Comparison of ENCODE assay signal across 8 cellular contexts in genomic region chr2:190679813-190680591, GRCh38. TPM values are rescaled to one million over a fixed set of nuclear protein-coding genes. Genes with fewer than 3 reads are reported as not detected.
DNase-seq lines count a peak whose midpoint lies in the region; ATAC-seq and TF ChIP-seq lines count a peak whose summit lies in the region.

No MANE protein-coding gene starts in this region.

- POLR2A ChIA-PET in BJ (lab: Charles Lee) = no interaction called here
- POLR2A ChIA-PET in PC-9 (lab: Charles Lee; ENCODE audit: unreplicated experiment) = no interaction called here

- no peak overlapping the region for H3K4me2 ChIP-seq in PC-9

- no peaks in the 10 kb centered on the region for H3K9me2 ChIP-seq in PC-9 (ENCODE audit: insufficient read depth)

- no peak overlapping the region for H2AFZ ChIP-seq in PC-9

- no peak for TF ChIP-seq POLR2A in spleen (IDR thresholded peaks at IDR 0.05)

- peak; percentile 42 for TF ChIP-seq CTCF in BJ (IDR thresholded peaks at IDR 0.05; ENCODE audit: insufficient read depth, low read depth, low read length)
- peak; percentile 31; the same call in 1 of the 2 replicates for TF ChIP-seq CTCF in PC-9 (conservative IDR thresholded peaks at IDR 0.05)
- peak in 9 of 11 experiments; percentile 32 to 69 (median 63) for TF ChIP-seq CTCF in spleen (IDR thresholded peaks at IDR 0.05 in 8 of 11, conservative IDR thresholded peaks at IDR 0.05 in 3 of 11)

- H3K36me3 ChIP-seq in BJ (ENCODE audit: control insufficient read depth, insufficient read depth, low read length) = no peaks in the 10 kb centered on the region; the same call in 1 of the 2 replicates
- no peaks in the 10 kb centered on the region for H3K36me3 ChIP-seq in PC-9 (ENCODE audit: low read depth)
- H3K36me3 ChIP-seq in spleen = peaks cover 0 to 28% (median under 1%) of the 10 kb centered on the region in 6 donors

- H3K9me3 ChIP-seq in PC-9 (ENCODE audit: insufficient read depth, low read depth) (no peaks in the 10 kb centered on the region), spleen (no peaks in the 10 kb centered on the region)

- no peaks in the 10 kb centered on the region for H4K20me1 ChIP-seq in PC-9 (ENCODE audit: insufficient read depth)

- DNase-seq in BJ (ENCODE audit: low read depth) (no peak), PC-9 (peak in 1 of 2 experiments; percentile 18), left ventricle myocardium superior (peak; percentile 58), spleen (peak; percentile 82), amniotic stem cell (lab: John Stamatoyannopoulos, UW) (no peak)
- peak; percentile 53 for DNase-seq in activated naive CD4-positive, alpha-beta T cell treated with Interleukin-2 at 50 U/mL for 16 hours

- no peaks in the 10 kb centered on the region for H3K27me3 ChIP-seq in BJ (ENCODE audit: control insufficient read depth, insufficient read depth, low read length)
- no peaks in the 10 kb centered on the region for H3K27me3 ChIP-seq in PC-9 (ENCODE audit: insufficient read depth, low read depth)
- H3K27me3 ChIP-seq in spleen (replicated peaks in 1 of 7) = no peaks in the 10 kb centered on the region

- H3K27ac ChIP-seq in PC-9 = no peak overlapping the region
- peak overlapping the region in 3 of 8 donors; percentile 15 to 42 (median 30) for H3K27ac ChIP-seq in spleen

- ATAC-seq in GM18907 (IDR thresholded peaks at IDR 0.05; ENCODE audit: unreplicated experiment) (peak; percentile 47), HG03064 (IDR thresholded peaks at IDR 0.05; ENCODE audit: low read depth, unreplicated experiment) (peak; percentile 42), left ventricle myocardium superior (peak; percentile 72)

- H3K4me3 ChIP-seq in BJ (ENCODE audit: low read depth, low read length) = no peak overlapping the region
- H3K4me3 ChIP-seq in PC-9 = no peak overlapping the region
- no peak overlapping the region for H3K4me3 ChIP-seq in spleen

- WGBS in spleen, 5 donors = 76 to 84% (median 82%) methylated on average over 12 of the region's 12 CpGs

- intact Hi-C loops in PC-9 (cut with micrococcal nuclease; ENCODE audit: unreplicated experiment) = no loop called here
- intact Hi-C loops in left ventricle myocardium superior (cut with micrococcal nuclease) = no loop called here
- intact Hi-C loops in spleen (cut with DNase I; ENCODE audit: low total_unique reads) = no loop called here

- no peaks in the 10 kb centered on the region; the same call in 1 of the 2 replicates for H3F3A ChIP-seq in PC-9 (ENCODE audit: insufficient read depth, low read depth)

- no peaks in the 10 kb centered on the region for H3K79me2 ChIP-seq in PC-9 (ENCODE audit: low read depth)

- CTCF ChIA-PET in BJ (lab: Yijun Ruan, JAX) (interaction anchor here (0.6 to 1.6 kb wide), 7 partner anchors 10 to 889 kb away, joined by 3 to 7 read pairs (median 4); no protein-coding TSS in a partner anchor), PC-9 (lab: Charles Lee) (no interaction called here)

- H3K4me1 ChIP-seq in PC-9 (replicated peaks; ENCODE audit: insufficient read depth) = no peaks in the 10 kb centered on the region
- H3K4me1 ChIP-seq in spleen = peaks cover 0 to 54% (median 19%) of the 10 kb centered on the region in 6 donors

- BruUV-seq in PC-9 (replicated peaks; lab: Mats Ljungman, UMichigan) = no TSS peak

RNA-seq across cellular contexts. Expression of gene NAB1, which starts 31.1 kb away (rescaled TPM):
- polyA plus RNA-seq in BJ (2011; rRNA removed) (14.1 and 19.5 TPM in 2 replicates), spleen (10 to 100 TPM in 1 of 3 donors, 1 to 10 TPM in 2; 8.8 to 14.6 (median 9.2) TPM)
- polyA minus RNA-seq in BJ (2011; rRNA and poly(A)+ RNA removed) = 17.4 and 29.3 TPM in 2 replicates
- total RNA-seq in PC-9 (2021) (17.0 and 22.9 TPM in 2 replicates), left ventricle myocardium superior (19.7 TPM), spleen (10 to 100 TPM; 26.1 to 44.7 (median 31.2) TPM)

Comparison
In these comparisons a context has a peak if more than half of its experiments do, and no peak if none do; other contexts are left out.
1. DNase-seq: peak in activated naive CD4-positive, alpha-beta T cell treated with Interleukin-2 at 50 U/mL for 16 hours (single experiment), left ventricle myocardium superior (single experiment) and spleen (single experiment); none in BJ (single experiment) and amniotic stem cell (single experiment).
2. Peak in every context shown above with its lines, with median percentiles within 50 percentile points of each other: CTCF ChIP-seq and ATAC-seq.